8 cellular contexts compared by ENCODE assay signal in the genomic region with DNA sequence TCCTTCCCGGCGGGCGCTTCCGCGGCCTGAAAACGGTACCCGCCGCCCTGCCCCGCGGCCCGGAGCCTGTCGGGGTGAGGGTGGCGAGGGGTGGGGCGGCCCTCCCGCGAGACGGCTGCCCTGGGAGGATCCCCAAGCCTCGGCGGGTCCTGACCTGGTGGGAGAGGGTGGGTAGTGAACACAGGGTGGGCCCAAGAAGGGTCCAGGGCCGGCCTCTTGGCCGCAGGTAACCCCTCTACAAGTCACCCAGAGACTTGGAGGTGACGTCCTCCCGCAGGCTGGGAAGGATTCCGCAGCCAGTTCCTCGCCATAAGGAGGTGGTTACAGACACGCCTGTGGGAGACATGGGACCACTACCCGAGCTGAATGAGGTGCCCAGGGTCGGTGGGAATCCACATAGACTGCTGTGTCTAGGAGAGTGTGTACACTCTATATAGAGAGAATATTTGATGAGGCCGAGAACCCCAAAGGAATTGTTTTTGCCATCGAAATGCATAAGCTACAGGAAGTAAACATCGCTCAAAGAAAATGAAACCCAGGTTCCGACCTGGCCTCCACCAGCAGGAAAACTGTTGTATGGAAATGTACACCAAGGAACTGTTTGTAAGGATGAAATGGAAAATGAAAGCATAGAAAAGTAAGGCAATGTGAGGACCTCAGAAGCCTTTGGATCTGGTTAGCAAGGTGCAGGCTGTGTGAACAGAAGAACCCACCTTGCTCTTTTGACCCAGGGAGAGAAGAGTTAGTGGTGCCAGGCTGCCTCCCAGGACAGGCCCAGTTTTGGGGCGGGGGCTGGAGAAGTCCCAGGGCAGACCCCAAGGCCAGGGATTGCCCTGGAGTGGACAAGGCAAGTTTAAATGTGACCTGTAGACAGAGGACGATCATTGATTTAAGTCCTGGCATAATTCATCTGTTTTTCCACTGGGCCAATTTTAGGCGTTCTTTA.
DNase-seq lines count a peak whose midpoint lies in the region; ATAC-seq and TF ChIP-seq lines count a peak whose summit lies in the region.

No MANE protein-coding gene starts in this region.

- TF ChIP-seq CTCF in GM12865 (IDR thresholded peaks at IDR 0.05; ENCODE audit: insufficient read depth, low read depth, low read length, missing control alignments) (no peak), KMS-11 (conservative IDR thresholded peaks at IDR 0.05; ENCODE audit: low read depth, low read length) (no peak), foreskin fibroblast (IDR thresholded peaks at IDR 0.05; ENCODE audit: low read depth, low read length) (no peak)

- H3K9me3 ChIP-seq in neuron (ENCODE audit: low read length): no peaks in the 10 kb centered on the region

- peak overlapping the region; percentile 95 for H3K4me2 ChIP-seq in KMS-11

- no peaks in the 10 kb centered on the region for H4K20me1 ChIP-seq in KMS-11 (ENCODE audit: insufficient read depth)

- H2AFZ ChIP-seq in KMS-11 (ENCODE audit: low read depth) (peak overlapping the region; percentile 77), neuron (ENCODE audit: low read depth, low read length) (peak overlapping the region; percentile 94)

- H3K36me3 ChIP-seq in KMS-11 (ENCODE audit: insufficient read depth) (no peaks in the 10 kb centered on the region), neuron (ENCODE audit: insufficient read depth, low read length) (no peaks in the 10 kb centered on the region)

- peaks cover 6% of the 10 kb centered on the region; the same call in 1 of the 2 replicates for H3K79me2 ChIP-seq in KMS-11 (ENCODE audit: insufficient read depth, low read depth)

- H3K4me1 ChIP-seq in KMS-11 (ENCODE audit: low read depth, poor library complexity, severe bottlenecking) (peaks cover 36% of the 10 kb centered on the region), neuron (ENCODE audit: insufficient read depth, low read length) (peaks cover 10% of the 10 kb centered on the region)

- peak overlapping the region; percentile 40 for H3K27ac ChIP-seq in KMS-11

- peak; percentile 20 for ATAC-seq in GM21786 (IDR thresholded peaks at IDR 0.05; ENCODE audit: unreplicated experiment)

- peak overlapping the region; percentile 71 for H3K4me3 ChIP-seq in GM12865 (ENCODE audit: low read depth, low read length)
- peak overlapping the region; percentile 59 for H3K4me3 ChIP-seq in KMS-11 (IDR thresholded peaks at IDR 0.05; ENCODE audit: insufficient read depth, low read depth, low read length)
- H3K4me3 ChIP-seq in foreskin fibroblast (ENCODE audit: low read depth in 1 of 2, low read length in 2 of 2): peak overlapping the region; percentile 54 to 79
- peak overlapping the region; percentile 77 for H3K4me3 ChIP-seq in neuron (ENCODE audit: low read length)

- H3K27me3 ChIP-seq in KMS-11 (ENCODE audit: insufficient read depth, low read depth): no peaks in the 10 kb centered on the region
- H3K27me3 ChIP-seq in neuron (ENCODE audit: insufficient read depth, low read length): no peaks in the 10 kb centered on the region

- H3K9ac ChIP-seq in KMS-11: peak overlapping the region; percentile 38; the same call in 1 of the 2 replicates

- DNase-seq in GM12865 (ENCODE audit: low read depth): peak; percentile 36
- DNase-seq in activated T-cell treated with anti-CD3 and anti-CD28 coated beads, Interleukin-2, amount 50 U/mL, for 48 hours: peak; percentile 59 to 63
- DNase-seq in foreskin fibroblast: peak in 1 of 2 donors; percentile 63
- no peak for DNase-seq in ecto neural progenitor cell (ENCODE audit: low spot score)
- no peak for DNase-seq in NK-92 (lab: John Stamatoyannopoulos, UW; ENCODE audit: unreplicated experiment)

Comparison
In these comparisons a context has a peak if more than half of its experiments do, and no peak if none do; other contexts are left out.
1. DNase-seq: peak in GM12865 (single experiment) and activated T-cell treated with anti-CD3 and anti-CD28 coated beads, Interleukin-2, amount 50 U/mL, for 48 hours (2 of 2); none in ecto neural progenitor cell (single experiment) and NK-92 (single experiment).
2. Peak in every context shown above with its lines, with median percentiles within 50 percentile points of each other: H3K4me3 ChIP-seq.